ENCODE assay signal across 26 cellular contexts in the genomic region with DNA sequence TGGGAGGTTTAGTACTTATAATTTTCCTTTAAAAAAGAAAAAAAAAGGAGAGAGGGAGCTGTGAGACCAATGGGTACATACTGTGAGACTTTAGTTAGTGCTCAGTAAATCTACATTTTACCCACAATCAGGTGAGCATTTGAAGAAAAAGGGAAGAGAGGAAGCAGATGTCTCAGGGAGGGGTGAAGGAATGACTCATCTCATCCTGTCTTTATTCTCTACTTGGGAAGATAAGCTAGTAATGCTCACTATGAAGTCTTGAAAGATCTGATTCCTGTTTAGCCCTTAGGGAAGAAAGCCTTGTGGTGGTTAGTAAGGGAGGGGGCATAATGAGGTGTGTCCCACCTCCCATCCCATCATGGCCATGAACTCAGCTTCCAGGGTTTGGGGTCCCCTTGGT.
"Had no signal": no experiment of that assay in that cellular context is flagged by ENCODE, and none has a peak within 500 bp of the region (broad histone marks: within the 10 kb centered on the region; RNA-seq: fewer than 3 reads in every experiment).

No MANE protein-coding gene starts in this region.

- DNase-seq: hypothalamus; islet precursor cell; kidney glomerular epithelial cell; left cardiac atrium; left lung; lower lobe of right lung; midbrain; mucosa of descending colon; naive thymus-derived CD4-positive, alpha-beta T cell; ovary; stimulated activated CD4-positive, alpha-beta T cell treated with anti-CD3 and anti-CD28 coated beads, Interleukin-12 subunit alpha, Interleukin-12 subunit beta, amount 100 ng/mL, for 4 hours; stimulated activated CD4-positive, alpha-beta T cell treated with anti-CD3 and anti-CD28 coated beads, Interleukin-15, amount 100 ng/mL, for 24 hours; stimulated activated CD4-positive, alpha-beta T cell treated with anti-CD3 and anti-CD28 coated beads, Interleukin-2, amount 100 ng/mL, for 24 hours; stimulated activated CD4-positive, alpha-beta T cell treated with anti-CD3 and anti-CD28 coated beads, Interleukin-4, amount 100 ng/mL, for 1 hour; stimulated activated naive CD4-positive, alpha-beta T cell; tibial artery; trophoblast cell; upper lobe of right lung had no signal

- H3K27me3 ChIP-seq: left lung, ovary, right atrium auricular region, suprapubic skin, tibial artery, upper lobe of right lung had no signal

- H3K4me1 ChIP-seq: left lung, lower lobe of right lung, right atrium auricular region, suprapubic skin, tibial artery, upper lobe of right lung had no signal

- H3K9me3 ChIP-seq: lower lobe of right lung, ovary, right atrium auricular region, suprapubic skin, thoracic aorta, tibial artery, upper lobe of right lung had no signal

- ATAC-seq: left cardiac atrium; left lung; lower lobe of right lung; mucosa of descending colon; naive thymus-derived CD4-positive, alpha-beta T cell; natural killer cell treated with Interleukin-12 subunit alpha and Interleukin-12 subunit beta and Interleukin-15 and Interleukin-18, amount 100 ng/mL, for 72 hours; sciatic nerve; stimulated activated effector memory CD8-positive, alpha-beta T cell treated with anti-CD3 and anti-CD28 coated beads, Interleukin-12 subunit alpha, Interleukin-12 subunit beta, amount 100 ng/mL, for 72 hours; upper lobe of right lung had no signal

- FAIRE-seq: urothelium cell line had no signal

- H3K4me3 ChIP-seq: left lung, lower lobe of right lung, mucosa of descending colon, ovary, right atrium auricular region, skin epidermis, suprapubic skin, thoracic aorta, tibial artery, upper lobe of right lung had no signal

- H3K27ac ChIP-seq: left lung, lower lobe of right lung, ovary, right atrium auricular region, skin epidermis, suprapubic skin, thoracic aorta, tibial artery, upper lobe of right lung had no signal

- H3K36me3 ChIP-seq: left lung, lower lobe of right lung, ovary, right atrium auricular region, suprapubic skin, thoracic aorta, tibial artery, upper lobe of right lung had no signal
